Comparison of ENCODE assay signal across 8 cellular contexts in the genomic region with DNA sequence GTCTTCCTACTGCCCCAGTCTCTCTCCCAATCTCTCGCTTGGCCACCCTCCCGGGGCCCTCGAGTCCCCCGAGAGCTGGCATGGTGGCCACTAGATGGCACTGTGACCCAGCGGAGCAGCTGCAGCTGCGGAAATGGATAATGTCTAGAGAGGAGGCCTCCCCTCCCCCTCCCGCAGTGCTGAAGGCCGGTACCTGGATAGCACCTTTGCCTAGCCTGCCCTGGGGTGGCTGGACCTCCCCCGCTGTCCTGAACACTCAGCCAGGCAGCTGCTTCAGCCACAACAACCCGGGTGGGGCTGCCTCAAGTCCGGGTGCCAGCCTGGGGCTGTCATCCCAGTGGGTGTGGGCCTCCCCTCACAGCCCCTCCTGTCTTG.
DNase-seq lines count a peak whose midpoint lies in the region; ATAC-seq and TF ChIP-seq lines count a peak whose summit lies in the region.

No MANE protein-coding gene starts in this region.

- DNase-seq in D341Med (ENCODE audit: low spot score), result peak; percentile 81
- DNase-seq in HAP-1 (ENCODE audit: low spot score in 2 of 2), result peak; percentile 45 to 88
- peak; percentile 52 to 62 for DNase-seq in NCI-H2081 (lab: John Stamatoyannopoulos, UW)
- peak; percentile 94 for DNase-seq in iPS-NIHi11 (ENCODE audit: low spot score)
- peak; percentile 57 to 77 (median 74) for DNase-seq in stimulated activated CD4-positive, alpha-beta T cell treated with anti-CD3 and anti-CD28 coated beads, Interleukin-12 subunit alpha, Interleukin-12 subunit beta, amount 100 ng/mL, for 48 hours (ENCODE audit: low read depth in 2 of 3, low spot score in 1 of 3)

- H3K27me3 Mint-ChIP-seq in brain, result peaks cover 9% of the 10 kb centered on the region

- H3K36me3 ChIP-seq in HAP-1 (replicated peaks), result no peaks in the 10 kb centered on the region

- peak overlapping the region in 2 of 5 experiments; percentile 41 to 46 for H3K27ac Mint-ChIP-seq in brain

- peak overlapping the region; percentile 24; the same call in 1 of the 2 replicates for H3K27ac ChIP-seq in VCaP

- H3K9me3 ChIP-seq in HAP-1, result no peaks in the 10 kb centered on the region

- no peaks in the 10 kb centered on the region for H3K4me1 ChIP-seq in HAP-1

- peak overlapping the region in 1 of 5 experiments; percentile 34 for H3K4me3 Mint-ChIP-seq in brain

- TF ChIP-seq CTCF in VCaP (conservative IDR thresholded peaks at IDR 0.05) (peak; percentile 96), brain (conservative IDR thresholded peaks at IDR 0.05) (peak; percentile 96 to 98)

- peaks cover 69% of the 10 kb centered on the region for H3K4me1 Mint-ChIP-seq in brain

- in situ Hi-C loops in HAP-1 (cut with MboI; ENCODE audit: low sequenced_read_pairs), result loop anchor here (10.0 kb wide), 1 partner anchor 130 kb away; no protein-coding TSS in a partner anchor

- no peaks in the 10 kb centered on the region for H3K9me3 Mint-ChIP-seq in brain

- ATAC-seq in HG03565 (IDR thresholded peaks at IDR 0.05; ENCODE audit: unreplicated experiment), result no peak

- H3K4me3 ChIP-seq in HAP-1, result no peak overlapping the region

- peaks cover 22% of the 10 kb centered on the region for H3K27me3 ChIP-seq in HAP-1 (ENCODE audit: low read depth)

- no peaks in the 10 kb centered on the region for H3K36me3 Mint-ChIP-seq in brain
